27 cellular contexts compared by ENCODE assay signal in genomic region chr20:52954849-52955248, GRCh38.
"Had no signal": no experiment of that assay in that cellular context is flagged by ENCODE, and none has a peak within 500 bp of the region (broad histone marks: within the 10 kb centered on the region; RNA-seq: fewer than 3 reads in every experiment).

No MANE protein-coding gene starts in this region.

- DNase-seq: natural killer cell; occipital lobe; ovary; posterior cingulate gyrus; psoas muscle; right cardiac atrium; spleen; stimulated activated CD4-positive, alpha-beta T cell treated with anti-CD3 and anti-CD28 coated beads, Interleukin-15, amount 100 ng/mL, for 24 hours; stimulated activated CD4-positive, alpha-beta T cell treated with anti-CD3 and anti-CD28 coated beads, Interleukin-2, amount 100 ng/mL, for 24 hours; stimulated activated CD4-positive, alpha-beta T cell treated with anti-CD3 and anti-CD28 coated beads, Interleukin-2, amount 100 ng/mL, for 48 hours; stimulated activated CD4-positive, alpha-beta T cell treated with anti-CD3 and anti-CD28 coated beads, Interleukin-4, amount 100 ng/mL, for 24 hours; stimulated activated naive B cell treated with anti-CD40 and anti-IgM and Interleukin-4, amounts not matched to agents 10 μg/mL and 1 μg/mL and 100 μg/mL, for 72 hours; stimulated activated naive CD4-positive, alpha-beta T cell treated with Interleukin-2 at 50 U/mL for 16 hours; stomach; thyroid gland; trophoblast cell; upper lobe of left lung had no signal

- FAIRE-seq: urothelium cell line had no signal

- H3K79me2 ChIP-seq: parathyroid adenoma had no signal

- ATAC-seq: natural killer cell; psoas muscle; right cardiac atrium; sciatic nerve; stimulated activated effector memory CD8-positive, alpha-beta T cell treated with anti-CD3 and anti-CD28 coated beads, Interleukin-12 subunit alpha, Interleukin-12 subunit beta, amount 100 ng/mL, for 72 hours; stimulated activated naive B cell treated with anti-CD40 and anti-IgM and Interleukin-4, amounts not matched to agents 10 μg/mL and 1 μg/mL and 100 μg/mL, for 72 hours had no signal

- H3K27me3 ChIP-seq: neural progenitor cell, ovary, spleen, stomach, thyroid gland, tibial nerve, upper lobe of left lung, vagina had no signal

- H2AFZ ChIP-seq: neural progenitor cell, parathyroid adenoma had no signal

- H3K9ac ChIP-seq: neural progenitor cell, parathyroid adenoma had no signal

- H3K4me1 ChIP-seq: neural progenitor cell, parathyroid adenoma, psoas muscle, spleen, stomach, thyroid gland, tibial nerve, upper lobe of left lung, vagina had no signal

- H3K9me3 ChIP-seq: ovary, psoas muscle, spleen, stomach, thoracic aorta, thyroid gland, tibial nerve, upper lobe of left lung, vagina had no signal

- H3K27ac ChIP-seq: neural progenitor cell, ovary, parathyroid adenoma, psoas muscle, skin epidermis, spleen, stomach, thoracic aorta, thyroid gland, tibial nerve, upper lobe of left lung, vagina had no signal

- H3K4me2 ChIP-seq: neural progenitor cell, smooth muscle cell had no signal

- H3K4me3 ChIP-seq: neural progenitor cell, ovary, psoas muscle, skin epidermis, smooth muscle cell, spleen, stomach, thoracic aorta, thyroid gland, tibial nerve, upper lobe of left lung, vagina had no signal

- H3K36me3 ChIP-seq: neural progenitor cell, ovary, spleen, stomach, thoracic aorta, thyroid gland, tibial nerve, upper lobe of left lung, vagina had no signal
